In the genomic region with DNA sequence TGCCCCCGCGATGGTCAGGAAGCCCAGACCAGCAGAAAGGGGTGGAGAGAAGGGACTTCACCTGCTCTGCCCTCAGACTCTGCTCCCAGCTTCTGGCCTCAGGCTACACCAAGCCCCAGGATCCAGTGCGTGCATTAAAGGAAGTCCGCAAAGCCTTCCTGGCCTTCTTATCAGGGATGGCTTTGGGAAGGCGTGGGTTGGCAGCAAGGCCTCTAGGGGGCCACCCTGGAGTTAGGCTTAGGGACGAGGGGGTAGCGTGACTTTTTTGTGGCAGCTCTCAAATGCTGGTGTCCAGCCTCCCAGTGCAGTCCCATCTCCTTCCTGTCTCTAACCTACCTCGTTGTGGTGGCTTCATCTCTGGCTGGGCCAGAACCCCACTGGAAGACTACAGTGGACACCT, we compare ENCODE assay signal across 1 cellular context.
TF ChIP-seq lines count a peak whose summit lies in the region.

No MANE protein-coding gene starts in this region.

TF ChIP-seq in GM23338, 12 proteins besides CTCF, POLR2A, EP300 and RAD21 (continued from another document):
- TF ChIP-seq ZNF331 (CRISPR knock-in tag; IDR thresholded peaks at IDR 0.05; ENCODE audit: low read depth) (no peak), POLR2AphosphoS5 (IDR thresholded peaks at IDR 0.05; ENCODE audit: low read depth) (no peak), NANOG (IDR thresholded peaks at IDR 0.05; ENCODE audit: borderline replicate concordance) (no peak)
- TF ChIP-seq, protein P1, sequence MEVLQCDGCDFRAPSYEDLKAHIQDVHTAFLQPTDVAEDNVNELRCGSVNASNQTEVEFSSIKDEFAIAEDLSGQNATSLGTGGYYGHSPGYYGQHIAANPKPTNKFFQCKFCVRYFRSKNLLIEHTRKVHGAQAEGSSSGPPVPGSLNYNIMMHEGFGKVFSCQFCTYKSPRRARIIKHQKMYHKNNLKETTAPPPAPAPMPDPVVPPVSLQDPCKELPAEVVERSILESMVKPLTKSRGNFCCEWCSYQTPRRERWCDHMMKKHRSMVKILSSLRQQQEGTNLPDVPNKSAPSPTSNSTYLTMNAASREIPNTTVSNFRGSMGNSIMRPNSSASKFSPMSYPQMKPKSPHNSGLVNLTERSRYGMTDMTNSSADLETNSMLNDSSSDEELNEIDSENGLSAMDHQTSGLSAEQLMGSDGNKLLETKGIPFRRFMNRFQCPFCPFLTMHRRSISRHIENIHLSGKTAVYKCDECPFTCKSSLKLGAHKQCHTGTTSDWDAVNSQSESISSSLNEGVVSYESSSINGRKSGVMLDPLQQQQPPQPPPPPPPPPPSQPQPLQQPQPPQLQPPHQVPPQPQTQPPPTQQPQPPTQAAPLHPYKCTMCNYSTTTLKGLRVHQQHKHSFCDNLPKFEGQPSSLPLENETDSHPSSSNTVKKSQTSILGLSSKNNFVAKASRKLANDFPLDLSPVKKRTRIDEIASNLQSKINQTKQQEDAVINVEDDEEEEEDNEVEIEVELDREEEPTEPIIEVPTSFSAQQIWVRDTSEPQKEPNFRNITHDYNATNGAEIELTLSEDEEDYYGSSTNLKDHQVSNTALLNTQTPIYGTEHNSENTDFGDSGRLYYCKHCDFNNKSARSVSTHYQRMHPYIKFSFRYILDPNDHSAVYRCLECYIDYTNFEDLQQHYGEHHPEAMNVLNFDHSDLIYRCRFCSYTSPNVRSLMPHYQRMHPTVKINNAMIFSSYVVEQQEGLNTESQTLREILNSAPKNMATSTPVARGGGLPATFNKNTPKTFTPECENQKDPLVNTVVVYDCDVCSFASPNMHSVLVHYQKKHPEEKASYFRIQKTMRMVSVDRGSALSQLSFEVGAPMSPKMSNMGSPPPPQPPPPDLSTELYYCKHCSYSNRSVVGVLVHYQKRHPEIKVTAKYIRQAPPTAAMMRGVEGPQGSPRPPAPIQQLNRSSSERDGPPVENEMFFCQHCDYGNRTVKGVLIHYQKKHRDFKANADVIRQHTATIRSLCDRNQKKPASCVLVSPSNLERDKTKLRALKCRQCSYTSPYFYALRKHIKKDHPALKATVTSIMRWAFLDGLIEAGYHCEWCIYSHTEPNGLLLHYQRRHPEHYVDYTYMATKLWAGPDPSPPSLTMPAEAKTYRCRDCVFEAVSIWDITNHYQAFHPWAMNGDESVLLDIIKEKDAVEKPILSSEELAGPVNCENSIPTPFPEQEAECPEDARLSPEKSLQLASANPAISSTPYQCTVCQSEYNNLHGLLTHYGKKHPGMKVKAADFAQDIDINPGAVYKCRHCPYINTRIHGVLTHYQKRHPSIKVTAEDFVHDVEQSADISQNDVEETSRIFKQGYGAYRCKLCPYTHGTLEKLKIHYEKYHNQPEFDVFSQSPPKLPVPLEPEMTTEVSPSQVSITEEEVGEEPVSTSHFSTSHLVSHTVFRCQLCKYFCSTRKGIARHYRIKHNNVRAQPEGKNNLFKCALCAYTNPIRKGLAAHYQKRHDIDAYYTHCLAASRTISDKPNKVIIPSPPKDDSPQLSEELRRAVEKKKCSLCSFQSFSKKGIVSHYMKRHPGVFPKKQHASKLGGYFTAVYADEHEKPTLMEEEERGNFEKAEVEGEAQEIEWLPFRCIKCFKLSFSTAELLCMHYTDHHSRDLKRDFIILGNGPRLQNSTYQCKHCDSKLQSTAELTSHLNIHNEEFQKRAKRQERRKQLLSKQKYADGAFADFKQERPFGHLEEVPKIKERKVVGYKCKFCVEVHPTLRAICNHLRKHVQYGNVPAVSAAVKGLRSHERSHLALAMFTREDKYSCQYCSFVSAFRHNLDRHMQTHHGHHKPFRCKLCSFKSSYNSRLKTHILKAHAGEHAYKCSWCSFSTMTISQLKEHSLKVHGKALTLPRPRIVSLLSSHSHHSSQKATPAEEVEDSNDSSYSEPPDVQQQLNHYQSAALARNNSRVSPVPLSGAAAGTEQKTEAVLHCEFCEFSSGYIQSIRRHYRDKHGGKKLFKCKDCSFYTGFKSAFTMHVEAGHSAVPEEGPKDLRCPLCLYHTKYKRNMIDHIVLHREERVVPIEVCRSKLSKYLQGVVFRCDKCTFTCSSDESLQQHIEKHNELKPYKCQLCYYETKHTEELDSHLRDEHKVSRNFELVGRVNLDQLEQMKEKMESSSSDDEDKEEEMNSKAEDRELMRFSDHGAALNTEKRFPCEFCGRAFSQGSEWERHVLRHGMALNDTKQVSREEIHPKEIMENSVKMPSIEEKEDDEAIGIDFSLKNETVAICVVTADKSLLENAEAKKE (CRISPR knock-in tag; IDR thresholded peaks at IDR 0.05): no peak
